In genomic region chr11:65489061-65489705, GRCh38 we compare ENCODE assay signal across 9 cellular contexts. TPM values are rescaled to one million over a fixed set of nuclear protein-coding genes. Genes with fewer than 3 reads are reported as not detected.
DNase-seq lines count a peak whose midpoint lies in the region; ATAC-seq and TF ChIP-seq lines count a peak whose summit lies in the region.
"Had no signal": no experiment of that assay in that cellular context is flagged by ENCODE, and none has a peak within 500 bp of the region (broad histone marks: within the 10 kb centered on the region; RNA-seq: fewer than 3 reads in every experiment).

No MANE protein-coding gene starts in this region.

- no peaks in the 10 kb centered on the region for H3K27me3 ChIP-seq in iPS-15b (ENCODE audit: control insufficient read depth, insufficient read depth, low read length)
- no peaks in the 10 kb centered on the region for H3K27me3 ChIP-seq in skeletal muscle satellite cell (ENCODE audit: control insufficient read depth, insufficient read depth, low read length)

- in situ Hi-C loops in astrocyte of the spinal cord (cut with HindIII; ENCODE audit: low sequenced_read_pairs) = no loop called here

- no peaks in the 10 kb centered on the region for H3K36me3 ChIP-seq in iPS-15b (ENCODE audit: control insufficient read depth, insufficient read depth, low read length)
- H3K36me3 ChIP-seq in skeletal muscle satellite cell (ENCODE audit: insufficient read depth, low read length) = no peaks in the 10 kb centered on the region

- peak; percentile 97 for DNase-seq in GM04503 (ENCODE audit: low read depth)
- DNase-seq in astrocyte of the spinal cord (ENCODE audit: low read depth, low spot score) = peak; percentile 89
- no peak for DNase-seq in stimulated activated CD4-positive, alpha-beta T cell treated with anti-CD3 and anti-CD28 coated beads, Interleukin-15, amount 100 ng/mL, for 24 hours
- no peak for DNase-seq in stimulated activated CD4-positive, alpha-beta T cell treated with anti-CD3 and anti-CD28 coated beads, Interleukin-2, amount 100 ng/mL, for 48 hours
- DNase-seq: kidney glomerular epithelial cell had no signal

- H3K4me1 ChIP-seq in iPS-15b (ENCODE audit: control insufficient read depth, insufficient read depth, low read length) (peaks cover 60% of the 10 kb centered on the region), skeletal muscle satellite cell (ENCODE audit: control insufficient read depth, insufficient read depth, low read length) (peaks cover 84% of the 10 kb centered on the region)

- ATAC-seq in GM19035 (IDR thresholded peaks at IDR 0.05; ENCODE audit: unreplicated experiment) = no peak
- no peak for ATAC-seq in HG02970 (IDR thresholded peaks at IDR 0.05; ENCODE audit: low FRiP score, unreplicated experiment)

- peak overlapping the region; percentile 72 for H3K4me2 ChIP-seq in skeletal muscle satellite cell (ENCODE audit: low read length)

- no peak overlapping the region for H3K9ac ChIP-seq in iPS-15b (ENCODE audit: low read depth, low read length)
- peak overlapping the region; percentile 88 for H3K9ac ChIP-seq in skeletal muscle satellite cell (ENCODE audit: low read depth, low read length)

- TF ChIP-seq CTCF in astrocyte of the spinal cord (IDR thresholded peaks at IDR 0.05; ENCODE audit: low read depth, low read length) = no peak

- H3K9me3 ChIP-seq in iPS-15b (ENCODE audit: control insufficient read depth, insufficient read depth, low read length) (no peaks in the 10 kb centered on the region), skeletal muscle satellite cell (replicated peaks; ENCODE audit: low read length) (no peaks in the 10 kb centered on the region)

- H3K4me3 ChIP-seq in astrocyte of the spinal cord (ENCODE audit: low read depth, low read length) = no peak overlapping the region
- peak overlapping the region; percentile 76 for H3K4me3 ChIP-seq in iPS-15b (ENCODE audit: low read depth, low read length)
- peak overlapping the region; percentile 22 for H3K4me3 ChIP-seq in skeletal muscle satellite cell (ENCODE audit: low read length)

RNA-seq across cellular contexts. Expression of gene MALAT1, which starts 9.7 kb away (rescaled TPM):
- total RNA-seq in skeletal muscle satellite cell (2012; rRNA removed) = 6,738 and 7,377 TPM in 2 replicates

RNA-seq across cellular contexts. Expression of gene SCYL1, which starts 35.7 kb away (rescaled TPM):
- 92.8 and 102 TPM in 2 replicates for total RNA-seq in skeletal muscle satellite cell (2012; rRNA removed)

Comparison
In these comparisons a context has a peak if more than half of its experiments do, and no peak if none do; other contexts are left out.
1. DNase-seq: peak in GM04503 (single experiment) and astrocyte of the spinal cord (single experiment); none in stimulated activated CD4-positive, alpha-beta T cell treated with anti-CD3 and anti-CD28 coated beads, Interleukin-15, amount 100 ng/mL, for 24 hours (single experiment) and stimulated activated CD4-positive, alpha-beta T cell treated with anti-CD3 and anti-CD28 coated beads, Interleukin-2, amount 100 ng/mL, for 48 hours (0 of 2).